9 cellular contexts compared by ENCODE assay signal in the genomic region with DNA sequence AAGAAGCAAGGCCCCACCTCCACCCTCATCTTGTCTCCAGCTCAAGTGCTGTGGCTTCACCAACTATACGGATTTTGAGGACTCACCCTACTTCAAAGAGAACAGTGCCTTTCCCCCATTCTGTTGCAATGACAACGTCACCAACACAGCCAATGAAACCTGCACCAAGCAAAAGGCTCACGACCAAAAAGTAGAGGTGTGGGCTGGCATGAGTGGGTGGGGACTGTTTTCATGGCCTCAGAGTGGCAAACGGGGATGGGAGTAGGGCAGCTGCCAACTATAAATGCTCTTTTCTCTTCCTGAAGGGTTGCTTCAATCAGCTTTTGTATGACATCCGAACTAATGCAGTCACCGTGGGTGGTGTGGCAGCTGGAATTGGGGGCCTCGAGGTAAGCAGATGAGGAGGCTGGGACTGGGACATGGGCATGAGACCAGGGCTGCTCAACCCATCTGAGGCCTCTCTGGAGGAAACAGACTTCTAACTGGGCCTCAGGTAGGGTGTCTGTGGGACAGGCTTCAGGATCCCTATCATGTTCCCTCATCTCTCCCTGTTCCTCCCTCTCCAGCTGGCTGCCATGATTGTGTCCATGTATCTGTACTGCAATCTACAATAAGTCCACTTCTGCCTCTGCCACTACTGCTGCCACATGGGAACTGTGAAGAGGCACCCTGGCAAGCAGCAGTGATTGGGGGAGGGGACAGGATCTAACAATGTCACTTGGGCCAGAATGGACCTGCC. TPM values are rescaled to one million over a fixed set of nuclear protein-coding genes. Genes with fewer than 3 reads are reported as not detected.
DNase-seq lines count a peak whose midpoint lies in the region; ATAC-seq, FAIRE-seq and TF ChIP-seq lines count a peak whose summit lies in the region.
"Had no signal": no experiment of that assay in that cellular context is flagged by ENCODE, and none has a peak within 500 bp of the region (broad histone marks: within the 10 kb centered on the region; RNA-seq: fewer than 3 reads in every experiment).

No MANE protein-coding gene starts in this region.

- no peak overlapping the region for H3K4me2 ChIP-seq in osteoblast (ENCODE audit: insufficient read depth, low read length)

- H3K9me3 ChIP-seq in skeletal muscle tissue (ENCODE audit: control insufficient read depth in 3 of 3, low read length in 3 of 3) = no peaks in the 10 kb centered on the region
- no peaks in the 10 kb centered on the region for H3K9me3 ChIP-seq in osteoblast (ENCODE audit: low read depth, low read length)
- H3K9me3 ChIP-seq: sigmoid colon had no signal

- H3K36me3 ChIP-seq in skeletal muscle tissue (ENCODE audit: control insufficient read depth in 3 of 3, insufficient read depth in 3 of 3, low read length in 3 of 3) = peaks cover 12 to 20% (median 17%) of the 10 kb centered on the region in 3 donors
- peaks cover 21% of the 10 kb centered on the region for H3K36me3 ChIP-seq in osteoblast (ENCODE audit: insufficient read depth, low read length)

- TF ChIP-seq CTCF in osteoblast (IDR thresholded peaks at IDR 0.05; ENCODE audit: extremely low read depth, low read depth, low read length) = no peak

- DNase-seq in GM12891 (ENCODE audit: insufficient read length, low spot score) (no peak), NCI-H2107 treated with DMSO at 0.1 percent for 48 hours (lab: John Stamatoyannopoulos, UW; ENCODE audit: unreplicated experiment) (no peak), osteoblast (ENCODE audit: insufficient read length, low spot score, missing footprints) (no peak)
- peak; percentile 77 to 78 for DNase-seq in activated T-cell treated with anti-CD3 and anti-CD28 coated beads, Interleukin-2, amount 50 U/mL, for 48 hours
- DNase-seq: NCI-H1105 treated with DMSO at 0.1 percent for 48 hours, sigmoid colon had no signal

- ATAC-seq in GM19035 (IDR thresholded peaks at IDR 0.05; ENCODE audit: unreplicated experiment) = no peak

- no peak overlapping the region for H3K4me3 ChIP-seq in skeletal muscle tissue (ENCODE audit: low read length in 3 of 3)
- H3K4me3 ChIP-seq in osteoblast (ENCODE audit: insufficient read depth, low read length) = no peak overlapping the region
- H3K4me3 ChIP-seq: sigmoid colon had no signal

- peak overlapping the region in 1 of 3 donors; percentile 5 for H3K9ac ChIP-seq in skeletal muscle tissue (ENCODE audit: low read depth in 1 of 3, low read length in 3 of 3)

- no peaks in the 10 kb centered on the region for H3K79me2 ChIP-seq in osteoblast (ENCODE audit: insufficient read depth, low read length)

- H3K4me1 ChIP-seq in skeletal muscle tissue (ENCODE audit: control insufficient read depth in 3 of 3, insufficient read depth in 3 of 3, low read length in 3 of 3) = peaks cover 22 to 37% (median 27%) of the 10 kb centered on the region in 3 donors
- H3K4me1 ChIP-seq in osteoblast (ENCODE audit: insufficient read depth, low read length) = peaks cover 25% of the 10 kb centered on the region

- TF ChIP-seq POLR2A in GM12891 (IDR thresholded peaks at IDR 0.05; ENCODE audit: low read depth, low read length) = no peak

- H3K27me3 ChIP-seq in skeletal muscle tissue (ENCODE audit: control insufficient read depth in 3 of 3, insufficient read depth in 3 of 3, low read length in 3 of 3) (no peaks in the 10 kb centered on the region), osteoblast (ENCODE audit: insufficient read depth, low read length) (no peaks in the 10 kb centered on the region)
- H3K27me3 ChIP-seq: sigmoid colon had no signal

- H4K20me1 ChIP-seq in osteoblast (ENCODE audit: insufficient read depth, low read length) = no peaks in the 10 kb centered on the region

- FAIRE-seq in GM12891 (lab: Jason Lieb, UNC) = peak; percentile 31

- no peak overlapping the region for H2AFZ ChIP-seq in osteoblast (ENCODE audit: low read length)

- peak overlapping the region; percentile 81 for H3K27ac ChIP-seq in skeletal muscle tissue (ENCODE audit: low read depth, low read length)
- no peak overlapping the region for H3K27ac ChIP-seq in osteoblast (ENCODE audit: low read depth, low read length)
- H3K27ac ChIP-seq: sigmoid colon had no signal

TF ChIP-seq in GM12891, 5 proteins besides CTCF, POLR2A, EP300 and RAD21:
- TF ChIP-seq TAF1 (IDR thresholded peaks at IDR 0.05; ENCODE audit: low read depth, low read length) (no peak), SPI1 (IDR thresholded peaks at IDR 0.05; ENCODE audit: low read depth, low read length) (no peak), POU2F2 (IDR thresholded peaks at IDR 0.05; ENCODE audit: low read depth, low read length) (no peak), PAX5 (IDR thresholded peaks at IDR 0.05; ENCODE audit: insufficient read depth, low read length, severe bottlenecking) (no peak)
TF ChIP-seq in GM12891: peak in this region for 0.

RNA-seq across cellular contexts. Expression of a gene that starts 8.8 kb away (rescaled TPM):
- polyA plus RNA-seq in GM12891 (2012; ENCODE audit: low read depth, missing spikeins) = not detected
- total RNA-seq in skeletal muscle tissue (not detected), osteoblast (not detected in 2 replicates)
- total RNA-seq: cardiac septum, sigmoid colon had no signal
- polyA plus RNA-seq: sigmoid colon had no signal

RNA-seq across cellular contexts. Expression of a gene that starts 10.2 kb away (rescaled TPM):
- polyA plus RNA-seq in GM12891 (2012; ENCODE audit: low read depth, missing spikeins) = 0.06 TPM
- total RNA-seq in skeletal muscle tissue = not detected
- 0.59 and 1.1 TPM in 2 replicates for total RNA-seq in osteoblast

RNA-seq across cellular contexts. Expression of a gene that starts 13.1 kb away (rescaled TPM):
- 20.6 TPM for polyA plus RNA-seq in GM12891 (2012; ENCODE audit: low read depth, missing spikeins)
- 23.5 TPM for total RNA-seq in skeletal muscle tissue
- total RNA-seq in osteoblast = 43.9 and 45.6 TPM in 2 replicates

RNA-seq across cellular contexts. Expression of a gene that starts 18.0 kb away (rescaled TPM):
- not detected for polyA plus RNA-seq in GM12891 (2012; ENCODE audit: low read depth, missing spikeins)
- total RNA-seq in skeletal muscle tissue (1.6 TPM), osteoblast (4.1 and 4.3 TPM in 2 replicates)

RNA-seq across cellular contexts. Expression of a gene that starts 52.7 kb away (rescaled TPM):
- 5.9 TPM for polyA plus RNA-seq in GM12891 (2012; ENCODE audit: low read depth, missing spikeins)
- total RNA-seq in skeletal muscle tissue = 13.0 TPM
- 4.0 and 5.3 TPM in 2 replicates for total RNA-seq in osteoblast

Comparison
In these comparisons a context has a peak if more than half of its experiments do, and no peak if none do; other contexts are left out.
1. DNase-seq: peak in activated T-cell treated with anti-CD3 and anti-CD28 coated beads, Interleukin-2, amount 50 U/mL, for 48 hours (2 of 2); none in GM12891 (single experiment), NCI-H2107 treated with DMSO at 0.1 percent for 48 hours (single experiment) and osteoblast (single experiment).